ENCODE assay signal across 27 cellular contexts in the genomic region with DNA sequence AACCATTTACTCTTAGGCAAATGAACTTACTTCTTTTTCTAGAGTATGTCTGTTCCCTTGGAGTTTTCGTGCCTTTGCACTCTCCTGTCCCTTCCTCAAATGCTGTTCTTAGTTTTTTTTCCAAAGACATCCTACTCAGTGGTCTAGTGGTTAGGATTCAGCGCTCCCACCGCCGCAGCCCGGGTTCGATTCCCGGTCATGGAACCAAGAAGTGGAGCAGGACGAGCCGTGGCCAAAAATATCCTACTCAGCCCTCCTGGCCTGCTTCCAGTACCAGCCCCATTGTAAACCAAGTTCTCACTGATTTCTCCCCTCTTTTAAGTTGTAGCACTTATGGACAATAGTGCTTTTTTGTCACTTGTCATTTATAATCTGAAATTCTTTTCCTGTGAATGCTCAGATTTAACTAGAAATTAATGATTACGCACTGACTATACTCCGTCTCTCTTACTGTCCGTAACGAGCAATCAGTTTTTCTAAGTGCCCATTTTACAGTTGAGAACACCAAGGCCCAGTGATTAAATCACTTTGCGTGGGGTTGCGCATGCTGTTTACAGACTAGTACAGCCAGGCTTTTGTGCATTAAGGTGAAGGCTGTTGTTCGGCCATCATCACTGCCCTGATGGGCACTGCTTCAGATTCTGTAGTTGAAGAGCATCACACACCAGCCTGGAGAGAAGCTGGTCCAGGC.
"Had no signal": no experiment of that assay in that cellular context is flagged by ENCODE, and none has a peak within 500 bp of the region (broad histone marks: within the 10 kb centered on the region; RNA-seq: fewer than 3 reads in every experiment).

No MANE protein-coding gene starts in this region.

- H3K27ac ChIP-seq: SK-N-MC had no signal

- ATAC-seq: activated T-cell treated with anti-CD3 and anti-CD28 coated beads, Interleukin-2, amount 50 U/mL, for 4 hours; Panc1; Right ventricle myocardium inferior; T-cell had no signal

- DNase-seq: activated B cell treated with CpG ODN at 0.5 μM for 24 hours; activated CD4-positive, alpha-beta T cell treated with anti-CD3 and anti-CD28 coated beads for 1 hour; activated CD4-positive, alpha-beta T cell treated with anti-CD3 and anti-CD28 coated beads, Interleukin-2, amount 10 ng/mL, durations not matched to agents 24 days and 14 days; activated CD4-positive, alpha-beta T cell treated with anti-CD3 and anti-CD28 coated beads, Interleukin-2, amount 50 U/mL, for 48 hours; activated gamma-delta T cell; activated naive CD4-positive, alpha-beta T cell treated with anti-CD3 and anti-CD28 coated beads for 36 hours; activated T-cell treated with anti-CD3 and anti-CD28 coated beads, Interleukin-2, amount 50 U/mL, for 4 hours; amygdala; Karpas-422; MM.1S; NCI-H1105; NCI-H1436; NCI-H1694 treated with DMSO at 0.1 percent for 48 hours; NCI-H2029 treated with DMSO at 0.1 percent for 48 hours; NCI-H510A treated with DMSO at 0.1 percent for 48 hours; NCI-H69; NK-92 treated with Interleukin-12 subunit alpha and Interleukin-12 subunit beta, amount 100 ng/mL, for 24 hours; OCI-M1; RPMI8226; T-cell; T-helper 2 cell; T1000 had no signal

- H3K27ac Mint-ChIP-seq: activated B cell treated with CpG ODN at 0.5 μM for 24 hours; activated CD4-positive, alpha-beta T cell treated with anti-CD3 and anti-CD28 coated beads, Interleukin-2, amount 10 ng/mL, durations not matched to agents 24 days and 14 days; activated naive CD4-positive, alpha-beta T cell treated with anti-CD3 and anti-CD28 coated beads for 36 hours; activated naive CD8-positive, alpha-beta T cell; brain; T-cell had no signal

- H3K36me3 Mint-ChIP-seq: activated naive CD8-positive, alpha-beta T cell; T-cell had no signal

- H3K4me3 Mint-ChIP-seq: activated B cell treated with CpG ODN at 0.5 μM for 24 hours; activated CD4-positive, alpha-beta T cell treated with anti-CD3 and anti-CD28 coated beads, Interleukin-2, amount 10 ng/mL, durations not matched to agents 24 days and 14 days; activated naive CD4-positive, alpha-beta T cell treated with anti-CD3 and anti-CD28 coated beads for 36 hours; activated naive CD8-positive, alpha-beta T cell; activated T-cell treated with anti-CD3 and anti-CD28 coated beads, Interleukin-2, amount 50 U/mL, for 4 hours; brain; T-cell had no signal

- H3K4me1 Mint-ChIP-seq: activated B cell treated with CpG ODN at 0.5 μM for 24 hours had no signal

- H3K4me3 ChIP-seq: SK-N-MC had no signal

- H3K9me3 Mint-ChIP-seq: activated CD4-positive, alpha-beta T cell treated with anti-CD3 and anti-CD28 coated beads, Interleukin-2, amount 10 ng/mL, durations not matched to agents 24 days and 14 days; activated naive CD4-positive, alpha-beta T cell treated with anti-CD3 and anti-CD28 coated beads for 36 hours had no signal
